8 cellular contexts compared by ENCODE assay signal in the genomic region with DNA sequence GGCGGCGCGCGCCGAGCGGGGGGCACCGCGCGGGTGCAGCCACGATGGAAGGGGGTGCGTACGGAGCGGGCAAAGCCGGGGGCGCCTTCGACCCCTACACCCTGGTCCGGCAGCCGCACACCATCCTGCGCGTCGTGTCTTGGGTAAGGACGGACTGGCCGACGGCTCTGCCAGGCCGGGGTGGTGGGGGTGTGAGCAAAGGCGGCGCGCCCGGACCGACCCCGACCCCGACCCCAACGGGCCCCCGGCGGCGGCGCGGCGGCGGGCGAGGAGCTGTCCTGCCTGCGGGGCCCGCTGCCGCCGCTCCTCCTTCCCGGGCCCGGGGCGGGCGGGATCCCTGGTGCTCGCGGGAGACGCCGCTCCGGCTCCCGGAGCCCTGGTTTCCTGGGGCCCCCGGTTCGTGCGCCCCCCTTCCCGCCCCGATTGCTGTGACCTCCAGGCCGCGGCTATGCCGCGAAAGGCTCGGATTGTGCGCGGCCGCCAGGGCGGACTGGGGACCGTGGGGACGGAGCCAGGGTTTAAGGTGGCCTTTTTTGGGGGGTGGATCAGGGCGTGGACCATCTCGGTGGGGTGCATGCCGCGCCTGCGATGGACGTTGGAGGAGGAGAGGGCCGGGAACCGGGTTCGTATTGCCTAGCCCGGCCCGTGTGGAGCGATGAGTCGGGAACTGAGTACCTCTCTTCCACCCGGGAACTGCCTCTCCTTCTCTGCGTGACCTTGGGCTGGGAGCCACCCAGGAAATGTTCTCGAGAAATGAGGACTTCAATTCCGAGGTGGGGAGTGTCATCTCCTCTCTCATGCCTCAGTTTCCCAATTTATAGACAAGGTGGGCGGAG. TPM values are rescaled to one million over a fixed set of nuclear protein-coding genes. Genes with fewer than 3 reads are reported as not detected.
A peak's percentile ranks its signal among the peaks of the same experiment; 100 is the strongest.
DNase-seq lines count a peak whose midpoint lies in the region; ATAC-seq, FAIRE-seq and TF ChIP-seq lines count a peak whose summit lies in the region.

Gene SYNGR1, plus strand, starts transcription at position 25 of the 836 bp plus-strand sequence. Its CDS starts 20 bp downstream, at position 45.

- H3K27ac Mint-ChIP-seq in HFFc6 (peak within 1 kb of the TSS; percentile 61), astrocyte (ENCODE audit: unreplicated experiment) (peak within 1 kb of the TSS; percentile 88)

- peak within 1 kb of the TSS; percentile 86 for H2AFZ ChIP-seq in astrocyte (ENCODE audit: low read depth, low read length)

- no peaks in the 10 kb centered on the region for H3K36me3 ChIP-seq in astrocyte (ENCODE audit: insufficient read depth, low read length)

- H3K27me3 Mint-ChIP-seq in HFFc6 (ENCODE audit: insufficient read depth), result peaks cover 6% of the 10 kb centered on the region
- peaks cover 2% of the 10 kb centered on the region for H3K27me3 Mint-ChIP-seq in astrocyte (ENCODE audit: low read depth, unreplicated experiment)

- H3K27me3 ChIP-seq in astrocyte (ENCODE audit: insufficient read depth, low read length), result no peaks in the 10 kb centered on the region

- peaks cover 27% of the 10 kb centered on the region for H3K4me1 ChIP-seq in astrocyte (ENCODE audit: insufficient read depth, low read length)

- FAIRE-seq in astrocyte (lab: Jason Lieb, UNC), result no peak

- peaks cover 22% of the 10 kb centered on the region for H3K4me1 Mint-ChIP-seq in HFFc6 (ENCODE audit: low read depth)
- H3K4me1 Mint-ChIP-seq in astrocyte (ENCODE audit: low read depth, unreplicated experiment), result peaks cover 10% of the 10 kb centered on the region

- H3K36me3 Mint-ChIP-seq in HFFc6 (ENCODE audit: low read depth), result no peaks in the 10 kb centered on the region
- H3K36me3 Mint-ChIP-seq in astrocyte (ENCODE audit: low read depth, unreplicated experiment), result no peaks in the 10 kb centered on the region

- ATAC-seq in HG02852 (IDR thresholded peaks at IDR 0.05; ENCODE audit: unreplicated experiment), result no peak

- no peaks in the 10 kb centered on the region for H3K9me3 ChIP-seq in astrocyte (ENCODE audit: insufficient read depth, low read depth, low read length)
- no peaks in the 10 kb centered on the region for H3K9me3 ChIP-seq in iPS-18c (ENCODE audit: control insufficient read depth, insufficient read depth, low read length)

- no peaks in the 10 kb centered on the region for H3K9me3 Mint-ChIP-seq in HFFc6
- no peaks in the 10 kb centered on the region for H3K9me3 Mint-ChIP-seq in astrocyte (ENCODE audit: unreplicated experiment)

- H3K27ac ChIP-seq in astrocyte (ENCODE audit: low read depth, low read length) (no peak within 1 kb of the TSS), skin epidermis (peak within 1 kb of the TSS in 20 of 21 experiments; percentile 12 to 91 (median 81))

- H3K9ac ChIP-seq in astrocyte (ENCODE audit: low read length), result peak within 1 kb of the TSS; percentile 73

- H4K20me1 ChIP-seq in astrocyte (ENCODE audit: insufficient read depth, low read length), result peaks cover 5% of the 10 kb centered on the region

- H3K4me3 ChIP-seq in astrocyte (ENCODE audit: insufficient read depth, low read depth, low read length), result peak within 1 kb of the TSS; percentile 66
- peak within 1 kb of the TSS; percentile 69 for H3K4me3 ChIP-seq in iPS-18c (ENCODE audit: insufficient read depth, low read depth, low read length)
- peak within 1 kb of the TSS; percentile 34 to 85 (median 54) for H3K4me3 ChIP-seq in skin epidermis

- DNase-seq in AG08395 (ENCODE audit: low spot score), result peak; percentile 39
- DNase-seq in HFFc6, result no peak
- no peak for DNase-seq in astrocyte (ENCODE audit: low read depth)
- no peak for DNase-seq in Ammon's horn (ENCODE audit: low spot score)
- DNase-seq in NCI-H774 (lab: John Stamatoyannopoulos, UW), result no peak

- no peak for TF ChIP-seq CTCF in HFFc6 (IDR thresholded peaks at IDR 0.05)
- TF ChIP-seq CTCF in astrocyte (IDR thresholded peaks at IDR 0.05; ENCODE audit: insufficient read depth, low read depth, low read length), result no peak

- peak within 1 kb of the TSS; percentile 96 for H3K4me2 ChIP-seq in astrocyte (ENCODE audit: low read length)

- H3K79me2 ChIP-seq in astrocyte (ENCODE audit: insufficient read depth, low read length), result no peaks in the 10 kb centered on the region

- H3K4me3 Mint-ChIP-seq in HFFc6 (peak within 1 kb of the TSS; percentile 86), astrocyte (ENCODE audit: unreplicated experiment) (peak within 1 kb of the TSS; percentile 90)

RNA-seq across cellular contexts. Expression of gene SYNGR1, which starts in this region (rescaled TPM):
- 10 to 100 TPM; 16.0 to 20.2 (median 18.5) TPM for total RNA-seq in HFFc6 (2021; fragmentation: NEBNext Ultra II Directional; extraction: Animal tissue kit (Norgen Biotek cat#: 25700))
- 12.0 and 14.1 TPM in 2 replicates for total RNA-seq in astrocyte
